ENCODE assay signal across 8 cellular contexts in the genomic region with DNA sequence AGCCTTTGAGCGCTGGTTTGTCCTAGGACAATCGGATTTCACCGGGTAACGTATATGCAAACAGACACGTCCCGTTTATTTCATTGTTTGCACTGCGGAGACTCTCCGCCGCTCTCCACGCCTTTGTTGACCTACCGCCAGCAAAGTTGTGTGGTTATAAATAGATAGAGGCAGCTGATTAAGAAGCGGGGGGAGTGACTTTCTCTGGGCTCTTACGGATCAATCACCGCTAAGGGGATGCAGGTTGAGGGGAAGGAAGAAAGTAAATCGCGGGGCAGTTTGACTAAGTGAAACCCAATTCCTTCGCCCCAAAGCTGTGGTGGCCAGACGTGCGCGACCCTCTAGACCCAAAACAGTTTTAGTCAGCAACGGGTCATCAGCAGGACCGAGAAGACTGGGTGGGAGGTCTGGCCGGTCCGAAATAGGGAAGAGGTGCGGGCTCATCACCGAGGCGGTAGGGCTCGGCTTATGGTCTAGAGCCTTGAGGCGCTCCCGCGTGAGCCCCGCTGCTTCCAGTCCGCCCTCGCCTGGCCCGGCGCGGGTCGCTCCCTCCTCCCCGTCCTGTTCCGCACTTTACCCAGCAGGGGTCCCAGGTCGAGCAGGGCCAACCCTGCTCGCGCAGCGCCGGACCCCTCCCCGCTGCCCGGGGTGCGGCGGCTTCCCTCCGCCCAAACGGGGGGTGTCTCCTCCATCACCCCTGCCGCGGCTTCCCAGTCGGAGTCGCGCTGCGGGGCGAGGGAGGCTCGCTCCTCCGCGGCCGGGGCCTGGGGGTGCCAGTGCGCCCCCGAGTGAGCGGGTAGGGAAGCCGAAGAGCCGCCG.
A peak's percentile ranks its signal among the peaks of the same experiment; 100 is the strongest.
DNase-seq lines count a peak whose midpoint lies in the region; ATAC-seq and TF ChIP-seq lines count a peak whose summit lies in the region.

No MANE protein-coding gene starts in this region.

- H3K27ac Mint-ChIP-seq in IgD-negative memory B cell: peak overlapping the region in 1 of 3 donors; percentile 56

- H3K9me3 Mint-ChIP-seq in IgD-negative memory B cell: peaks cover 0 to 6% (median 0%) of the 10 kb centered on the region in 3 donors

- H3K27me3 Mint-ChIP-seq in IgD-negative memory B cell: peaks cover 45% of the 10 kb centered on the region

- ATAC-seq in GM19463 (IDR thresholded peaks at IDR 0.05; ENCODE audit: unreplicated experiment): peak; percentile 46

- peak; percentile 62 for DNase-seq in COR-L47 (lab: John Stamatoyannopoulos, UW)
- DNase-seq in WERI-Rb-1: peak; percentile 38
- DNase-seq in foreskin melanocyte: peak; percentile 32
- DNase-seq in non-pigmented ciliary epithelial cell (ENCODE audit: low read depth): peak; percentile 1
- DNase-seq in cerebellar nuclear complex (lab: John Stamatoyannopoulos, UW): no peak
- DNase-seq in effector CD4-positive, alpha-beta T cell: no peak

- no peaks in the 10 kb centered on the region for H3K36me3 ChIP-seq in WERI-Rb-1

- peaks cover 3 to 14% (median 7%) of the 10 kb centered on the region in 3 donors for H3K4me1 Mint-ChIP-seq in IgD-negative memory B cell

- no peak overlapping the region for H3K27ac ChIP-seq in WERI-Rb-1

- H3K27me3 ChIP-seq in WERI-Rb-1 (ENCODE audit: insufficient read depth, low read depth, severe bottlenecking): no peaks in the 10 kb centered on the region

- H3K36me3 Mint-ChIP-seq in IgD-negative memory B cell: no peaks in the 10 kb centered on the region

- H3K4me3 Mint-ChIP-seq in IgD-negative memory B cell: peak overlapping the region; percentile 60 to 91 (median 85)

- H3K9me3 ChIP-seq in WERI-Rb-1 (ENCODE audit: severe bottlenecking): no peaks in the 10 kb centered on the region

- peak overlapping the region; percentile 78; the same call in 1 of the 2 replicates for H3K4me3 ChIP-seq in WERI-Rb-1 (ENCODE audit: low read depth, low read length)

- TF ChIP-seq CTCF in WERI-Rb-1 (IDR thresholded peaks at IDR 0.05; ENCODE audit: low read depth, low read length): no peak

Comparison
In these comparisons a context has a peak if more than half of its experiments do, and no peak if none do; other contexts are left out.
1. DNase-seq: peak in COR-L47 (single experiment), WERI-Rb-1 (single experiment), foreskin melanocyte (single experiment) and non-pigmented ciliary epithelial cell (single experiment); none in cerebellar nuclear complex (0 of 2) and effector CD4-positive, alpha-beta T cell (single experiment).